Comparison of ENCODE assay signal across 8 cellular contexts in the genomic region with DNA sequence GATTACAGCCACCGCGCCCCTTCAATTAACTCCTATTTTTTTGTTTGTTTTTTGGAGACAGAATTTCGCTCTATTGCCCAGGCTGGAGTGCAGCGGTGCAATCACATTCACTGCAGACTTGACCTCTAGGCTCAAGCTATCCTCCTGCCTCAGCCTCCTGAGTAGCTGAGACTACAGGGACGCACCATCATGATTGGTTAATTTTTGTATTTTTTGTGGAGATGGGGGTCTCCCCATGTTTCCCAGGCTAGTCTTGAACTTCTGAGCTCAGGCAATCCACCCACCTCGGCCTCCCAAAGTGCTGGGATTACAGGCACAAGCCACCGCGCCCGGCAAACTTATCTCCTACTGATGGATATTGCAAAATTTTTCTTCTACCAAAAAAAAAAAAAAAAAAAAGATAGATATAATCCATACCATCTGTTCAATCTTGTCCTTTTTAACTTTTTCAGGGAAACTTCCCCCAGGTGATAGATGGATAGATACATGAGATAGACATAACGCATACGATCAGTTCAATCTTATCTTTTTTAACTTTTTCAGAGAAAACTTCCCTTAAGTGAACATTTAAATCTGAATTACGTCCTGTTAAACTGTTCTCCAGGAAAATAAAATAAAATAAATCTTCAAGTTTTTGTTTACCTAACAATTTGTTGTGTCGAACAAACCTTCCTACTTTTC. TPM values are rescaled to one million over a fixed set of nuclear protein-coding genes. Genes with fewer than 3 reads are reported as not detected.
A peak's percentile ranks its signal among the peaks of the same experiment; 100 is the strongest.
DNase-seq lines count a peak whose midpoint lies in the region; ATAC-seq, FAIRE-seq and TF ChIP-seq lines count a peak whose summit lies in the region.

No MANE protein-coding gene starts in this region.

- CTCF ChIA-PET in A549 (lab: Yijun Ruan, JAX): interaction anchor here (0.6 to 1.8 kb wide), 8 partner anchors 9 to 902 kb away, joined by 3 to 14 read pairs (median 4); no protein-coding TSS in a partner anchor

- POLR2A ChIA-PET in A549 (lab: Yijun Ruan, JAX): interaction anchor here (1.3 to 1.8 kb wide), 4 partner anchors 10 to 93 kb away, joined by 3 to 18 read pairs (median 6); no protein-coding TSS in a partner anchor

- peaks cover 8% of the 10 kb centered on the region for H3K36me3 Mint-ChIP-seq in IgD-negative memory B cell
- H3K36me3 Mint-ChIP-seq in chondrocyte (ENCODE audit: low read depth): peaks cover 20% of the 10 kb centered on the region

- TF ChIP-seq EP300 in A549 (IDR thresholded peaks at IDR 0.05): no peak

- H3K27ac Mint-ChIP-seq in IgD-negative memory B cell (peak overlapping the region; percentile 79 to 98 (median 95)), chondrocyte (ENCODE audit: unreplicated experiment) (peak overlapping the region; percentile 98)

- H3K4me1 ChIP-seq in A549 (peaks cover 31% of the 10 kb centered on the region), muscle layer of colon (ENCODE audit: insufficient read depth, low read length) (peaks cover 15% of the 10 kb centered on the region)

- no peak for TF ChIP-seq RAD21 in A549 (conservative IDR thresholded peaks at IDR 0.05 in 1 of 2, IDR thresholded peaks at IDR 0.05 in 1 of 2)

- ATAC-seq in A549 (no peak), HG03025 (IDR thresholded peaks at IDR 0.05; ENCODE audit: low FRiP score, unreplicated experiment) (no peak), GM18498 (IDR thresholded peaks at IDR 0.05; ENCODE audit: unreplicated experiment) (no peak)

- no peak for TF ChIP-seq POLR2A in A549 (IDR thresholded peaks at IDR 0.05; ENCODE audit: low read length)

- H3K27me3 ChIP-seq in muscle layer of colon (ENCODE audit: control insufficient read depth in 1 of 2, insufficient read depth in 2 of 2, low read length in 2 of 2): no peaks in the 10 kb centered on the region

- peaks cover 21% of the 10 kb centered on the region for H3K36me3 ChIP-seq in muscle layer of colon (ENCODE audit: insufficient read depth, low read length)

- no peaks in the 10 kb centered on the region for H3K9me3 Mint-ChIP-seq in IgD-negative memory B cell
- no peaks in the 10 kb centered on the region for H3K9me3 Mint-ChIP-seq in chondrocyte (ENCODE audit: low read depth)

- peak overlapping the region; percentile 76 for H3K4me2 ChIP-seq in A549

- H3K27me3 Mint-ChIP-seq in IgD-negative memory B cell (no peaks in the 10 kb centered on the region), chondrocyte (ENCODE audit: low read depth) (no peaks in the 10 kb centered on the region)

- peak overlapping the region; percentile 94 to 95 for H3K27ac ChIP-seq in A549
- H3K27ac ChIP-seq in muscle layer of colon (ENCODE audit: low read depth, low read length): peak overlapping the region; percentile 94

- 72% methylated on average over 13 of the region's 13 CpGs for WGBS in A549 (ENCODE audit: missing lambda C conversion rate)

- DNase-seq in A549 (ENCODE audit: low read depth in 1 of 2, low spot score in 1 of 2) (no peak), chondrocyte (ENCODE audit: low spot score) (no peak), EL (no peak), mucosa of gallbladder (ENCODE audit: low spot score) (no peak)

- TF ChIP-seq CTCF in A549 (IDR thresholded peaks at IDR 0.05): no peak
- no peak for TF ChIP-seq CTCF in chondrocyte (IDR thresholded peaks at IDR 0.05)

- H3K9ac ChIP-seq in muscle layer of colon (ENCODE audit: low read length): peak overlapping the region; percentile 63

- no peaks in the 10 kb centered on the region for H3K9me3 ChIP-seq in A549
- H3K9me3 ChIP-seq in muscle layer of colon (ENCODE audit: low read length): no peaks in the 10 kb centered on the region

- peaks cover 14 to 22% (median 18%) of the 10 kb centered on the region in 3 donors for H3K4me1 Mint-ChIP-seq in IgD-negative memory B cell
- peaks cover 28% of the 10 kb centered on the region for H3K4me1 Mint-ChIP-seq in chondrocyte (ENCODE audit: low read depth)

- FAIRE-seq in A549 (lab: Jason Lieb, UNC): no peak

- H3K4me3 Mint-ChIP-seq in IgD-negative memory B cell: peak overlapping the region; percentile 86 to 98 (median 95)
- H3K4me3 Mint-ChIP-seq in chondrocyte (ENCODE audit: unreplicated experiment): peak overlapping the region; percentile 92

- H3K4me3 ChIP-seq in A549 (peak overlapping the region; percentile 98), muscle layer of colon (ENCODE audit: low read depth in 1 of 2, low read length in 2 of 2) (peak overlapping the region; percentile 72 to 92)

TF ChIP-seq in A549, 52 proteins besides CTCF, POLR2A, EP300 and RAD21:
- no peak for TF ChIP-seq EHMT2 (IDR thresholded peaks at IDR 0.05; ENCODE audit: low read depth)
- TF ChIP-seq, protein P1, sequence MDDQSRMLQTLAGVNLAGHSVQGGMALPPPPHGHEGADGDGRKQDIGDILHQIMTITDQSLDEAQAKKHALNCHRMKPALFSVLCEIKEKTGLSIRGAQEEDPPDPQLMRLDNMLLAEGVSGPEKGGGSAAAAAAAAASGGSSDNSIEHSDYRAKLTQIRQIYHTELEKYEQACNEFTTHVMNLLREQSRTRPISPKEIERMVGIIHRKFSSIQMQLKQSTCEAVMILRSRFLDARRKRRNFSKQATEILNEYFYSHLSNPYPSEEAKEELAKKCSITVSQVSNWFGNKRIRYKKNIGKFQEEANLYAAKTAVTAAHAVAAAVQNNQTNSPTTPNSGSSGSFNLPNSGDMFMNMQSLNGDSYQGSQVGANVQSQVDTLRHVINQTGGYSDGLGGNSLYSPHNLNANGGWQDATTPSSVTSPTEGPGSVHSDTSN (IDR thresholded peaks at IDR 0.05): no peak
- TF ChIP-seq ESRRA (IDR thresholded peaks at IDR 0.05; ENCODE audit: borderline replicate concordance, low read length): no peak
- TF ChIP-seq MAZ (IDR thresholded peaks at IDR 0.05; ENCODE audit: borderline replicate concordance, low read depth, low read length): no peak
- TF ChIP-seq RARB (CRISPR knock-in tag; IDR thresholded peaks at IDR 0.05): no peak
- TF ChIP-seq CBX2 (IDR thresholded peaks at IDR 0.05; ENCODE audit: borderline replicate concordance, low read depth): no peak
- TF ChIP-seq, protein P2, sequence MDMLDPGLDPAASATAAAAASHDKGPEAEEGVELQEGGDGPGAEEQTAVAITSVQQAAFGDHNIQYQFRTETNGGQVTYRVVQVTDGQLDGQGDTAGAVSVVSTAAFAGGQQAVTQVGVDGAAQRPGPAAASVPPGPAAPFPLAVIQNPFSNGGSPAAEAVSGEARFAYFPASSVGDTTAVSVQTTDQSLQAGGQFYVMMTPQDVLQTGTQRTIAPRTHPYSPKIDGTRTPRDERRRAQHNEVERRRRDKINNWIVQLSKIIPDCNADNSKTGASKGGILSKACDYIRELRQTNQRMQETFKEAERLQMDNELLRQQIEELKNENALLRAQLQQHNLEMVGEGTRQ (IDR thresholded peaks at IDR 0.05): no peak
- TF ChIP-seq FOSL2 (IDR thresholded peaks at IDR 0.05): no peak
- TF ChIP-seq FOSL2 (CRISPR knock-in tag; IDR thresholded peaks at IDR 0.05): no peak
- no peak for TF ChIP-seq NFE2L2 (conservative IDR thresholded peaks at IDR 0.05; ENCODE audit: low read length)
- TF ChIP-seq NR3C1 (IDR thresholded peaks at IDR 0.05): no peak
- no peak for TF ChIP-seq ZNF302 (CRISPR knock-in tag; IDR thresholded peaks at IDR 0.05)
- TF ChIP-seq SMC3 (IDR thresholded peaks at IDR 0.05): no peak
- no peak for TF ChIP-seq MAX (IDR thresholded peaks at IDR 0.05)
TF ChIP-seq in A549: peak in this region for 0.

RNA-seq across cellular contexts. Expression of gene RPSA, which starts 0.7 kb away (rescaled TPM):
- 3,141 and 4,058 TPM in 2 replicates for polyA plus RNA-seq in A549 (2011; rRNA removed)
- polyA plus RNA-seq in A549 (2012; cell fraction: cytosol; rRNA removed): 3,643 and 3,882 TPM in 2 replicates
- 1,790 and 2,212 TPM in 2 replicates for polyA plus RNA-seq in A549 (2012; cell fraction: nucleus; rRNA removed)
- polyA plus RNA-seq in A549 (2017; fragmentation: RNase III; extraction: RNeasy Plus Mini Kit Qiagen cat#74134 plus additional on column Dnase treatment): 2,484 to 2,571 TPM (median 2,497 TPM) in 3 replicates
- polyA minus RNA-seq in A549 (2011; rRNA and poly(A)+ RNA removed): 1,413 and 1,781 TPM in 2 replicates
- 1,214 TPM for polyA plus RNA-seq in IgD-negative memory B cell
- total RNA-seq in chondrocyte: 714 to 870 TPM (median 723 TPM) in 3 replicates
- total RNA-seq in mucosa of gallbladder: 518 TPM

RNA-seq across cellular contexts. Expression of gene SLC25A38, which starts 22.7 kb away (rescaled TPM):
- polyA plus RNA-seq in A549 (2011; rRNA removed) (52.8 and 53.0 TPM in 2 replicates), A549 (2017; fragmentation: RNase III; extraction: RNeasy Plus Mini Kit Qiagen cat#74134 plus additional on column Dnase treatment) (30.9 to 32.6 TPM (median 31.9 TPM) in 3 replicates), IgD-negative memory B cell (50.7 TPM)
- polyA plus RNA-seq in A549 (2012; cell fraction: cytosol; rRNA removed): 33.1 and 41.2 TPM in 2 replicates
- polyA plus RNA-seq in A549 (2012; cell fraction: nucleus; rRNA removed): 41.4 and 46.3 TPM in 2 replicates
- polyA minus RNA-seq in A549 (2011; rRNA and poly(A)+ RNA removed): 48.3 and 54.1 TPM in 2 replicates
- total RNA-seq in chondrocyte (26.3 to 29.5 TPM (median 26.5 TPM) in 3 replicates), mucosa of gallbladder (42.9 TPM)
